ENCODE assay signal across 1 cellular context in the genomic region with DNA sequence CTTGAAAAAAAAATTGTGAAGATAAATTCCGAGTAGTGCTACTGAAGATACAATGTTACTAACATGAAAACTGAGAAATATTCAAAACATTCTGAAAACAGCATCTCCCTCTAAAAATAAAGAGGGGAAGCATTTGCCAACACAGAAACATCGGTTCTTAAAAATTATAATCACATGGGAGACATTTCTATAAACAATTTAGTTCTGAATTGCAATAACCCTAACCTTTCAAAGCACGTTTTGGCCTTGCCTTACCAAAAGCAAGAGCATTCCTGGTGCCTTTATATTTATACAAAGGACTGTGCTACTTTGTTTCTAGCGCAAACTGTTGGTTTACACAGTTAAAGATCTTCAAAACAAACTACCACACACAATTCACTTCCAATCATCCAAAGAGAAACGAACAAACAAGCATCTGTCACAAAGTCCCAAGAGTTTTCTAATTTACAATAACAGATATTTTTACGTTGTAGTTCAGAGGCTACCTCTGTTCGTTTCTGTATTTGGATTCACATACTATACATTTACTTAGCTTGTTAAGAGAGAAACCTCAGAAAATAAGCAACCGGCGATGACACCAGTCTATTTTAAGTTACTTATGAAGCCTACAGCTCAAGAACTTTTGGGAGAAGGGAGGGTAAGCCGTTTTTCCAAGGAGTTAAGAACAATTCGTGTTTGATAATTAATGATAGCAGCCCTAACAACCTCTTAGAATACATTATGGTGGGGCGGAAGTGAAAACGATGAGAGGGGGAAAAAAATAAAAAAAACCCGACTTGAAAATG.
TF ChIP-seq lines count a peak whose summit lies in the region.

No MANE protein-coding gene starts in this region.

TF ChIP-seq in HepG2, 621 proteins besides CTCF, POLR2A, EP300 and RAD21:
- TF ChIP-seq, protein P1, sequence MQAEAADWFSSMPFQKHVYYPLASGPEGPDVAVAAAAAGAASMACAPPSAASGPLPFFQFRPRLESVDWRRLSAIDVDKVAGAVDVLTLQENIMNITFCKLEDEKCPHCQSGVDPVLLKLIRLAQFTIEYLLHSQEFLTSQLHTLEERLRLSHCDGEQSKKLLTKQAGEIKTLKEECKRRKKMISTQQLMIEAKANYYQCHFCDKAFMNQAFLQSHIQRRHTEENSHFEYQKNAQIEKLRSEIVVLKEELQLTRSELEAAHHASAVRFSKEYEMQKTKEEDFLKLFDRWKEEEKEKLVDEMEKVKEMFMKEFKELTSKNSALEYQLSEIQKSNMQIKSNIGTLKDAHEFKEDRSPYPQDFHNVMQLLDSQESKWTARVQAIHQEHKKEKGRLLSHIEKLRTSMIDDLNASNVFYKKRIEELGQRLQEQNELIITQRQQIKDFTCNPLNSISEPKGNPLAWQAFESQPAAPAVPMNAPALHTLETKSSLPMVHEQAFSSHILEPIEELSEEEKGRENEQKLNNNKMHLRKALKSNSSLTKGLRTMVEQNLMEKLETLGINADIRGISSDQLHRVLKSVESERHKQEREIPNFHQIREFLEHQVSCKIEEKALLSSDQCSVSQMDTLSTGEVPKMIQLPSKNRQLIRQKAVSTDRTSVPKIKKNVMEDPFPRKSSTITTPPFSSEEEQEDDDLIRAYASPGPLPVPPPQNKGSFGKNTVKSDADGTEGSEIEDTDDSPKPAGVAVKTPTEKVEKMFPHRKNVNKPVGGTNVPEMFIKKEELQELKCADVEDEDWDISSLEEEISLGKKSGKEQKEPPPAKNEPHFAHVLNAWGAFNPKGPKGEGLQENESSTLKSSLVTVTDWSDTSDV (CRISPR knock-in tag; IDR thresholded peaks at IDR 0.05): no peak
- TF ChIP-seq THAP11 (CRISPR knock-in tag; IDR thresholded peaks at IDR 0.05) (no peak), BRD4 (CRISPR knock-in tag; IDR thresholded peaks at IDR 0.05) (no peak), SAP130 (CRISPR knock-in tag; IDR thresholded peaks at IDR 0.05; ENCODE audit: low read depth) (peak; percentile 46), RXRB (CRISPR knock-in tag; IDR thresholded peaks at IDR 0.05; ENCODE audit: borderline replicate concordance) (0 out of 2 replicates have a peak, but pooled peaks have one; percentile 12), ZNF607 (CRISPR knock-in tag; IDR thresholded peaks at IDR 0.05; ENCODE audit: borderline replicate concordance) (no peak), FOXK1 (CRISPR knock-in tag; IDR thresholded peaks at IDR 0.05; ENCODE audit: borderline replicate concordance, low read depth) (0 out of 2 replicates have a peak, but pooled peaks have one; percentile 5)
- TF ChIP-seq, protein P2, sequence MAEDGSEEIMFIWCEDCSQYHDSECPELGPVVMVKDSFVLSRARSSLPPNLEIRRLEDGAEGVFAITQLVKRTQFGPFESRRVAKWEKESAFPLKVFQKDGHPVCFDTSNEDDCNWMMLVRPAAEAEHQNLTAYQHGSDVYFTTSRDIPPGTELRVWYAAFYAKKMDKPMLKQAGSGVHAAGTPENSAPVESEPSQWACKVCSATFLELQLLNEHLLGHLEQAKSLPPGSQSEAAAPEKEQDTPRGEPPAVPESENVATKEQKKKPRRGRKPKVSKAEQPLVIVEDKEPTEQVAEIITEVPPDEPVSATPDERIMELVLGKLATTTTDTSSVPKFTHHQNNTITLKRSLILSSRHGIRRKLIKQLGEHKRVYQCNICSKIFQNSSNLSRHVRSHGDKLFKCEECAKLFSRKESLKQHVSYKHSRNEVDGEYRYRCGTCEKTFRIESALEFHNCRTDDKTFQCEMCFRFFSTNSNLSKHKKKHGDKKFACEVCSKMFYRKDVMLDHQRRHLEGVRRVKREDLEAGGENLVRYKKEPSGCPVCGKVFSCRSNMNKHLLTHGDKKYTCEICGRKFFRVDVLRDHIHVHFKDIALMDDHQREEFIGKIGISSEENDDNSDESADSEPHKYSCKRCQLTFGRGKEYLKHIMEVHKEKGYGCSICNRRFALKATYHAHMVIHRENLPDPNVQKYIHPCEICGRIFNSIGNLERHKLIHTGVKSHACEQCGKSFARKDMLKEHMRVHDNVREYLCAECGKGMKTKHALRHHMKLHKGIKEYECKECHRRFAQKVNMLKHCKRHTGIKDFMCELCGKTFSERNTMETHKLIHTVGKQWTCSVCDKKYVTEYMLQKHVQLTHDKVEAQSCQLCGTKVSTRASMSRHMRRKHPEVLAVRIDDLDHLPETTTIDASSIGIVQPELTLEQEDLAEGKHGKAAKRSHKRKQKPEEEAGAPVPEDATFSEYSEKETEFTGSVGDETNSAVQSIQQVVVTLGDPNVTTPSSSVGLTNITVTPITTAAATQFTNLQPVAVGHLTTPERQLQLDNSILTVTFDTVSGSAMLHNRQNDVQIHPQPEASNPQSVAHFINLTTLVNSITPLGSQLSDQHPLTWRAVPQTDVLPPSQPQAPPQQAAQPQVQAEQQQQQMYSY (CRISPR knock-in tag; IDR thresholded peaks at IDR 0.05): no peak
